In genomic region chr1:212035123-212035834, GRCh38 we compare ENCODE assay signal across 8 cellular contexts. TPM values are rescaled to one million over a fixed set of nuclear protein-coding genes. Genes with fewer than 3 reads are reported as not detected.
DNase-seq lines count a peak whose midpoint lies in the region; ATAC-seq and TF ChIP-seq lines count a peak whose summit lies in the region.

DTL (plus strand) TSS chr1:212035748; CDS start chr1:212035891, 143 bp downstream.
INTS7 (minus strand) TSS chr1:212035557; CDS start chr1:212035437, 120 bp downstream.

- TF ChIP-seq CTCF in DOHH2 (IDR thresholded peaks at IDR 0.05; ENCODE audit: low read depth, low read length, poor library complexity, severe bottlenecking) (peak; percentile 89), Peyer's patch (IDR thresholded peaks at IDR 0.05) (peak; percentile 67 to 97 (median 93))

- H3K9ac ChIP-seq in mucosa of stomach (ENCODE audit: low read length), result peak within 1 kb of the TSS; percentile 58

- H3K27me3 ChIP-seq in DOHH2 (ENCODE audit: control insufficient read depth, low read length), result no peaks in the 10 kb centered on the region
- no peaks in the 10 kb centered on the region for H3K27me3 ChIP-seq in Peyer's patch
- H3K27me3 ChIP-seq in esophagus (ENCODE audit: control insufficient read depth in 1 of 2, insufficient read depth in 2 of 2, low read length in 2 of 2), result no peaks in the 10 kb centered on the region
- H3K27me3 ChIP-seq in mucosa of stomach (ENCODE audit: control insufficient read depth, insufficient read depth, low read length), result no peaks in the 10 kb centered on the region

- peaks cover 58% of the 10 kb centered on the region for H3K4me1 ChIP-seq in DOHH2 (ENCODE audit: control insufficient read depth, low read length)
- H3K4me1 ChIP-seq in Peyer's patch, result peaks cover 0 to 16% (median 0%) of the 10 kb centered on the region in 4 donors
- H3K4me1 ChIP-seq in esophagus (ENCODE audit: control insufficient read depth in 2 of 2, insufficient read depth in 2 of 2, low read length in 1 of 2), result no peaks in the 10 kb centered on the region
- no peaks in the 10 kb centered on the region for H3K4me1 ChIP-seq in mucosa of stomach (ENCODE audit: control insufficient read depth, insufficient read depth, low read length)

- H3K4me3 ChIP-seq in DOHH2 (ENCODE audit: low read length), result peak within 1 kb of the TSS; percentile 84
- peak within 1 kb of the TSS; percentile 52 to 75 (median 60) for H3K4me3 ChIP-seq in Peyer's patch
- H3K4me3 ChIP-seq in esophagus (ENCODE audit: low read depth in 1 of 2, low read length in 2 of 2), result peak within 1 kb of the TSS; percentile 73 to 90
- peak within 1 kb of the TSS; percentile 64 for H3K4me3 ChIP-seq in mucosa of stomach (ENCODE audit: low read length)

- peak within 1 kb of the TSS; percentile 79 for H3K27ac ChIP-seq in DOHH2 (ENCODE audit: low read depth, low read length)
- H3K27ac ChIP-seq in KOPT-K1 (ENCODE audit: low read depth, low read length, poor library complexity, severe bottlenecking), result peak within 1 kb of the TSS; percentile 96
- peak within 1 kb of the TSS; percentile 68 to 92 (median 86) for H3K27ac ChIP-seq in Peyer's patch
- peak within 1 kb of the TSS; percentile 95 to 99 for H3K27ac ChIP-seq in esophagus (ENCODE audit: low read depth in 2 of 2, low read length in 1 of 2)

- H3K79me2 ChIP-seq in DOHH2 (ENCODE audit: control insufficient read depth, low read length), result peaks cover 93% of the 10 kb centered on the region

- peak; percentile 68 for ATAC-seq in GM21786 (IDR thresholded peaks at IDR 0.05; ENCODE audit: unreplicated experiment)

- H4K20me1 ChIP-seq in DOHH2 (ENCODE audit: control insufficient read depth, insufficient read depth, low read depth, low read length), result peaks cover 40% of the 10 kb centered on the region

- no peaks in the 10 kb centered on the region for H3K9me2 ChIP-seq in DOHH2 (replicated peaks; ENCODE audit: control insufficient read depth, low read length)

- WGBS in esophagus, 2 donors, result 1% methylated on average over 53 of the region's 53 CpGs

- H3K36me3 ChIP-seq in DOHH2 (ENCODE audit: control insufficient read depth, low read length), result peaks cover 68% of the 10 kb centered on the region
- peaks cover 50% of the 10 kb centered on the region for H3K36me3 ChIP-seq in KOPT-K1 (ENCODE audit: insufficient read depth, low read length)
- H3K36me3 ChIP-seq in Peyer's patch, result no peaks in the 10 kb centered on the region
- no peaks in the 10 kb centered on the region for H3K36me3 ChIP-seq in esophagus (ENCODE audit: control insufficient read depth in 2 of 2, insufficient read depth in 2 of 2, low read length in 1 of 2)
- no peaks in the 10 kb centered on the region for H3K36me3 ChIP-seq in mucosa of stomach (ENCODE audit: control insufficient read depth, insufficient read depth, low read length)

- TF ChIP-seq POLR2A in Peyer's patch (IDR thresholded peaks at IDR 0.05), result peak in 1 of 2 donors; percentile 59

- peak within 1 kb of the TSS; percentile 87 for H3K4me2 ChIP-seq in DOHH2 (ENCODE audit: low read length)

- no peaks in the 10 kb centered on the region for H3F3A ChIP-seq in DOHH2 (ENCODE audit: control insufficient read depth, insufficient read depth)

- H3K9me3 ChIP-seq in DOHH2 (ENCODE audit: control insufficient read depth, insufficient read depth, low read length) (no peaks in the 10 kb centered on the region), KOPT-K1 (ENCODE audit: insufficient read depth, low read length, poor library complexity, severe bottlenecking) (no peaks in the 10 kb centered on the region), Peyer's patch (no peaks in the 10 kb centered on the region), esophagus (ENCODE audit: control insufficient read depth in 2 of 2, insufficient read depth in 1 of 2, low read depth in 1 of 2, low read length in 1 of 2) (no peaks in the 10 kb centered on the region), mucosa of stomach (ENCODE audit: control insufficient read depth, low read length) (no peaks in the 10 kb centered on the region)

- DNase-seq in Peyer's patch, result peak; percentile 95 to 99 (median 98)
- peak; percentile 98 for DNase-seq in activated T-cell treated with anti-CD3 and anti-CD28 coated beads, Interleukin-2, amount 50 U/mL, for 48 hours
- DNase-seq in stimulated activated CD8-positive, alpha-beta memory T cell treated with anti-CD3 and anti-CD28 coated beads, Interleukin-7, amount 100 ng/mL, for 1 hour (ENCODE audit: low read depth in 2 of 2), result peak; percentile 91 to 94

RNA-seq across cellular contexts. Expression of gene DTL, which starts in this region (rescaled TPM):
- 1 to 10 TPM in 3 of 4 donors, under 1 TPM in 1; 0.66 to 5.8 (median 3.7) TPM for total RNA-seq in Peyer's patch
- polyA plus RNA-seq in esophagus, result 1 to 10 TPM; 1.6 to 3.4 TPM

RNA-seq across cellular contexts. Expression of gene INTS7, which starts in this region (rescaled TPM):
- 10 to 100 TPM in 2 of 4 donors, 1 to 10 TPM in 2; 7.7 to 21.5 (median 11.9) TPM for total RNA-seq in Peyer's patch
- 1 to 10 TPM; 5.9 to 8.1 TPM for polyA plus RNA-seq in esophagus

Comparison
In these comparisons a context has a peak if more than half of its experiments do, and no peak if none do; other contexts are left out.
1. Peak in every context shown above with its lines: DNase-seq, ATAC-seq, H3K4me3 ChIP-seq and H3K27ac ChIP-seq.